In the genomic region with DNA sequence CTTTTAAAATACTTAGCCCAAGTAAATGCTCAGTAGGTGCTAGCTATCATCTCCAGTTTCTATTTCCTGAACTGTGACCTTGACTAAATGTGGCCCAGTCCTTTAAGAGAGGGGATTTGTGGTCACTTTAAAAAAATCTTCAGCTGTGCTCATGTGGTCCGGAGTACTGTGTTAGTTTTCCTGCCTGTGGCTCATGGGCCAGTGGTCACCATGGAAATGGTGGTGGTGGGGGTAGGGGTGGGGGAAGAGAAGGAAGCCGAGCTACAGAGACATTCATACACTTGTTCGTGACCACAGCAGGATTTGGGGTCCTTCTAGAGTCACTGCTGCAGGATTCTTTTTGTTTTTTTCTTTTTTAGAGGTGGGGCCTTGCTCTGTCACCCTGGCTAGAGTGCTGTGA, we compare ENCODE assay signal across 16 cellular contexts. TPM values are rescaled to one million over a fixed set of nuclear protein-coding genes. Genes with fewer than 3 reads are reported as not detected.
DNase-seq lines count a peak whose midpoint lies in the region; ATAC-seq and TF ChIP-seq lines count a peak whose summit lies in the region.
"Had no signal": no experiment of that assay in that cellular context is flagged by ENCODE, and none has a peak within 500 bp of the region (broad histone marks: within the 10 kb centered on the region; RNA-seq: fewer than 3 reads in every experiment).

No MANE protein-coding gene starts in this region.

- H2BK120ac ChIP-seq in H9 (ENCODE audit: low read depth, low read length, poor library complexity, severe bottlenecking) = no peak overlapping the region

- peak; percentile 83 for DNase-seq in DMS53 (lab: John Stamatoyannopoulos, UW)
- no peak for DNase-seq in H9
- DNase-seq in WTC11 (ENCODE audit: low spot score) = no peak
- DNase-seq in natural killer cell = no peak
- DNase-seq in BE2C = no peak
- DNase-seq in CD14-positive monocyte (ENCODE audit: low spot score) = no peak
- DNase-seq in effector CD4-positive, alpha-beta T cell = no peak
- DNase-seq: activated B cell treated with CpG ODN at 0.5 μM for 24 hours; activated T-cell treated with anti-CD3 and anti-CD28 coated beads for 4 hours; NCI-H187 treated with DMSO at 0.1 percent for 48 hours; stimulated activated CD4-positive, alpha-beta T cell treated with anti-CD3 and anti-CD28 coated beads, Interleukin-4, amount 100 ng/mL, for 4 hours; stimulated activated naive CD4-positive, alpha-beta T cell treated with Interleukin-2 at 50 U/mL for 16 hours had no signal

- CTCF ChIA-PET in WTC11 (lab: Charles Lee) = interaction anchor here (1.1 to 2.0 kb wide), 3 partner anchors 21 to 27 kb away, joined by 3 to 13 read pairs (median 6); no protein-coding TSS in a partner anchor

- H4K91ac ChIP-seq in H9 (ENCODE audit: insufficient read length, low read depth, low read length) = no peak overlapping the region

- peaks cover 18 to 28% of the 10 kb centered on the region in 2 experiments for H3K4me1 Mint-ChIP-seq in H9
- peaks cover 23% of the 10 kb centered on the region for H3K4me1 Mint-ChIP-seq in WTC11
- peaks cover 21 to 22% of the 10 kb centered on the region in 2 donors for H3K4me1 Mint-ChIP-seq in natural killer cell
- no peaks in the 10 kb centered on the region for H3K4me1 Mint-ChIP-seq in CD14-positive monocyte
- H3K4me1 Mint-ChIP-seq: activated B cell treated with CpG ODN at 0.5 μM for 24 hours had no signal

- H3K27me3 ChIP-seq in H9 (ENCODE audit: insufficient read depth, low read length) = no peaks in the 10 kb centered on the region
- no peaks in the 10 kb centered on the region for H3K27me3 ChIP-seq in BE2C
- H3K27me3 ChIP-seq: adrenal gland had no signal

- ATAC-seq in WTC11 (peak; percentile 49), natural killer cell (peak; percentile 47 to 68 (median 58)), HG03442 (IDR thresholded peaks at IDR 0.05; ENCODE audit: unreplicated experiment) (no peak)
- ATAC-seq: SK-N-SH treated with all-trans-retinoic acid at 6 μM for 48 hours had no signal

- H3T11ph ChIP-seq in H9 (ENCODE audit: low read length) = no peak overlapping the region

- H3K14ac ChIP-seq in H9 (ENCODE audit: insufficient read depth, low read length) = peak overlapping the region; percentile 29; the same call in 1 of the 2 replicates

- H2AFZ ChIP-seq in H9 (ENCODE audit: low read length) = no peak overlapping the region

- no peak overlapping the region for H3K4me3 ChIP-seq in BE2C (ENCODE audit: low read depth, low read length)
- H3K4me3 ChIP-seq: adrenal gland had no signal

- no peak overlapping the region for H3K4me2 ChIP-seq in H9 (ENCODE audit: insufficient read depth, insufficient read length, low read length)

- H2BK15ac ChIP-seq in H9 (ENCODE audit: low read depth, low read length) = no peak overlapping the region

- H3K9me3 ChIP-seq in H9 (ENCODE audit: control insufficient read depth, low read depth, low read length) = no peaks in the 10 kb centered on the region
- H3K9me3 ChIP-seq in BE2C = no peaks in the 10 kb centered on the region
- H3K9me3 ChIP-seq: adrenal gland had no signal

- no peak overlapping the region for H4K8ac ChIP-seq in H9 (replicated peaks; ENCODE audit: insufficient read length, low read depth, low read length)

- H2BK12ac ChIP-seq in H9 (ENCODE audit: insufficient read length, low read depth, low read length) = no peak overlapping the region

- H3K18ac ChIP-seq in H9 (ENCODE audit: insufficient read length, low read depth, low read length) = no peak overlapping the region

- POLR2A ChIA-PET in WTC11 (lab: Charles Lee) = interaction anchor here (0.6 kb wide), 1 partner anchor 23 kb away, joined by 4 read pairs; no protein-coding TSS in a partner anchor

- no peak for TF ChIP-seq CTCF in H9 (conservative IDR thresholded peaks at IDR 0.05)
- TF ChIP-seq CTCF in WTC11 (IDR thresholded peaks at IDR 0.05) = no peak
- no peak for TF ChIP-seq CTCF in natural killer cell (IDR thresholded peaks at IDR 0.05)
- no peak for TF ChIP-seq CTCF in BE2C (IDR thresholded peaks at IDR 0.05; ENCODE audit: low read depth, low read length)
- TF ChIP-seq CTCF in CD14-positive monocyte (IDR thresholded peaks at IDR 0.05) = no peak

- H3K4me3 Mint-ChIP-seq in H9 (no peak overlapping the region), WTC11 (no peak overlapping the region), natural killer cell (peak overlapping the region; percentile 19), CD14-positive monocyte (no peak overlapping the region)
- H3K4me3 Mint-ChIP-seq: activated B cell treated with CpG ODN at 0.5 μM for 24 hours had no signal

- H2BK5ac ChIP-seq in H9 (ENCODE audit: insufficient read length, low read length) = no peak overlapping the region

- peaks cover 2% of the 10 kb centered on the region for H3K36me3 ChIP-seq in BE2C
- H3K36me3 ChIP-seq: adrenal gland had no signal

- no peaks in the 10 kb centered on the region for H3K79me2 ChIP-seq in H9 (ENCODE audit: insufficient read depth, low read length)

- intact Hi-C loops in natural killer cell (cut with micrococcal nuclease) (no loop called here), CD14-positive monocyte (cut with micrococcal nuclease) (no loop called here)

- no peaks in the 10 kb centered on the region for H3K23me2 ChIP-seq in H9 (ENCODE audit: insufficient read length, low read depth, low read length, poor library complexity, severe bottlenecking)

- no peak overlapping the region for H2AK5ac ChIP-seq in H9 (ENCODE audit: insufficient read length, low read length)

- H3K4me1 ChIP-seq in H9 (ENCODE audit: insufficient read depth, low read length) = no peaks in the 10 kb centered on the region
- peaks cover 38% of the 10 kb centered on the region for H3K4me1 ChIP-seq in BE2C
- H3K4me1 ChIP-seq: adrenal gland had no signal

- H3K4ac ChIP-seq in H9 (ENCODE audit: low read depth, low read length) = no peak overlapping the region

- H3K9ac ChIP-seq in H9 (ENCODE audit: extremely low read depth, insufficient read length, low read length) = no peak overlapping the region

- no peak overlapping the region for H4K5ac ChIP-seq in H9 (ENCODE audit: insufficient read length, low read depth, low read length)

- H3K9me3 Mint-ChIP-seq in H9 = no peaks in the 10 kb centered on the region
- H3K9me3 Mint-ChIP-seq in WTC11 = no peaks in the 10 kb centered on the region
- no peaks in the 10 kb centered on the region for H3K9me3 Mint-ChIP-seq in natural killer cell
- peaks cover 0 to 1% (median 0%) of the 10 kb centered on the region in 7 donors for H3K9me3 Mint-ChIP-seq in CD14-positive monocyte
- H3K9me3 Mint-ChIP-seq: activated B cell treated with CpG ODN at 0.5 μM for 24 hours had no signal

- H3K27me3 Mint-ChIP-seq in H9 (ENCODE audit: low read depth) = no peaks in the 10 kb centered on the region
- no peaks in the 10 kb centered on the region for H3K27me3 Mint-ChIP-seq in WTC11 (ENCODE audit: low read depth)
- peaks cover 0 to 3% of the 10 kb centered on the region in 2 donors for H3K27me3 Mint-ChIP-seq in natural killer cell (ENCODE audit: low read depth in 2 of 2)
- peaks cover 5 to 13% (median 12%) of the 10 kb centered on the region in 3 donors for H3K27me3 Mint-ChIP-seq in CD14-positive monocyte (ENCODE audit: low read depth in 3 of 3)
- H3K27me3 Mint-ChIP-seq: activated B cell treated with CpG ODN at 0.5 μM for 24 hours had no signal

- no peak overlapping the region for H3K56ac ChIP-seq in H9 (ENCODE audit: insufficient read length, low read depth, low read length)

- no peaks in the 10 kb centered on the region for H4K20me1 ChIP-seq in H9 (ENCODE audit: control insufficient read depth, insufficient read depth, insufficient read length)

- no peaks in the 10 kb centered on the region for H3K36me3 Mint-ChIP-seq in H9 (ENCODE audit: insufficient read depth in 1 of 3, low read depth in 3 of 3)
- no peaks in the 10 kb centered on the region for H3K36me3 Mint-ChIP-seq in WTC11
- no peaks in the 10 kb centered on the region for H3K36me3 Mint-ChIP-seq in natural killer cell
- H3K36me3 Mint-ChIP-seq in CD14-positive monocyte = no peaks in the 10 kb centered on the region

- H3K27ac ChIP-seq in H9 (ENCODE audit: insufficient read length, low read depth, low read length) = no peak overlapping the region
- H3K27ac ChIP-seq: adrenal gland, C4-2B had no signal

- peak overlapping the region in 2 of 3 experiments; percentile 33 to 77; a peak in 3 of 7 replicates for H3K27ac Mint-ChIP-seq in H9
- H3K27ac Mint-ChIP-seq in WTC11 = peak overlapping the region; percentile 72
- H3K27ac Mint-ChIP-seq in natural killer cell = peak overlapping the region; percentile 16 to 75
- H3K27ac Mint-ChIP-seq in CD14-positive monocyte = no peak overlapping the region
- H3K27ac Mint-ChIP-seq: activated B cell treated with CpG ODN at 0.5 μM for 24 hours had no signal

- no CpG with 5 or more reads among the region's 3 CpGs for WGBS in H9 (ENCODE audit: extremely low coverage, insufficient read length, low lambda C conversion rate)

- H3K79me1 ChIP-seq in H9 (ENCODE audit: insufficient read depth, low read depth, low read length, poor library complexity, severe bottlenecking) = no peaks in the 10 kb centered on the region

- H3K23ac ChIP-seq in H9 (ENCODE audit: insufficient read length, low read depth, low read length) = no peak overlapping the region

- no peak overlapping the region for H2BK20ac ChIP-seq in H9 (ENCODE audit: low read depth, low read length, poor library complexity, severe bottlenecking)

TF ChIP-seq in WTC11, 78 proteins besides CTCF, POLR2A, EP300 and RAD21:
- TF ChIP-seq TCF7 (CRISPR knock-in tag; IDR thresholded peaks at IDR 0.05; ENCODE audit: low read depth) (no peak), NFATC4 (CRISPR knock-in tag; IDR thresholded peaks at IDR 0.05) (no peak), FOXK1 (CRISPR knock-in tag; IDR thresholded peaks at IDR 0.05) (no peak), NFE2L1 (CRISPR knock-in tag; IDR thresholded peaks at IDR 0.05) (no peak)
TF ChIP-seq in WTC11: peak in this region for 0.

RNA-seq across cellular contexts. Expression of gene KIF26B, which starts 25.7 kb away (rescaled TPM):
- total RNA-seq in H9 (2021) (0.13 and 0.20 TPM in 2 replicates), WTC11 (2021) (0.41 to 1.2 TPM (median 0.55 TPM) in 3 replicates), natural killer cell (under 1 TPM; 0.16 to 0.96 (median 0.18) TPM)
- 18.9 TPM for polyA plus RNA-seq in BE2C (2012; ENCODE audit: insufficient read depth, insufficient read length, low read depth)
- polyA plus RNA-seq in CD14-positive monocyte = under 1 TPM in 1 of 2 donors, not detected in 1; 0.01 TPM

Comparison
In these comparisons a context has a peak if more than half of its experiments do, and no peak if none do; other contexts are left out.
1. H3K27ac Mint-ChIP-seq: peak in H9 (2 of 3), WTC11 (single experiment) and natural killer cell (2 of 2); none in CD14-positive monocyte (0 of 7).